ENCODE assay signal across 23 cellular contexts in genomic region chr18:59959079-59959478, GRCh38. TPM values are rescaled to one million over a fixed set of nuclear protein-coding genes. Genes with fewer than 3 reads are reported as not detected.
DNase-seq lines count a peak whose midpoint lies in the region; ATAC-seq and TF ChIP-seq lines count a peak whose summit lies in the region.
"Had no signal": no experiment of that assay in that cellular context is flagged by ENCODE, and none has a peak within 500 bp of the region (broad histone marks: within the 10 kb centered on the region; RNA-seq: fewer than 3 reads in every experiment).

No MANE protein-coding gene starts in this region.

- H3K27ac ChIP-seq in SK-N-SH (ENCODE audit: low read depth in 2 of 2, low read length in 1 of 2) = no peak overlapping the region; a peak in 1 of 4 replicates
- no peak overlapping the region for H3K27ac ChIP-seq in IMR-90 (ENCODE audit: insufficient read depth, low read length)
- H3K27ac ChIP-seq in upper lobe of right lung = no peak overlapping the region
- H3K27ac ChIP-seq: 22Rv1, C4-2B, prostate gland, SJSA1 had no signal

- DNase-seq in SK-N-SH (no peak), IMR-90 (peak; percentile 27), RPMI7951 (ENCODE audit: low read depth) (peak; percentile 50), kidney tubule cell (ENCODE audit: low spot score) (peak; percentile 63), amygdala (lab: John Stamatoyannopoulos, UW) (no peak), upper lobe of right lung (no peak)
- DNase-seq: activated CD4-positive, alpha-beta T cell treated with anti-CD3 and anti-CD28 coated beads, Interleukin-2, amount 10 ng/mL, durations not matched to agents 7 days and 5 days; activated naive CD4-positive, alpha-beta T cell treated with anti-CD3 and anti-CD28 coated beads for 36 hours; DMS 273 treated with DMSO at 0.1 percent for 48 hours; endodermal cell; NCI-H1092 treated with DMSO at 0.1 percent for 48 hours; NCI-H2081 treated with DMSO at 0.1 percent for 48 hours; NCI-H510A treated with DMSO at 0.1 percent for 48 hours; small intestine; stimulated activated CD4-positive, alpha-beta T cell treated with anti-CD3 and anti-CD28 coated beads, Interleukin-4, amount 100 ng/mL, for 1 hour; T-helper 9 cell had no signal

- TF ChIP-seq POLR2A in IMR-90 (IDR thresholded peaks at IDR 0.05; ENCODE audit: low read depth, low read length) = no peak

- H3K23ac ChIP-seq in IMR-90 (ENCODE audit: low read depth, low read length) = no peak overlapping the region

- no peak overlapping the region for H4K91ac ChIP-seq in IMR-90 (ENCODE audit: insufficient read depth, low read depth, low read length)

- H3K27me3 ChIP-seq in SK-N-SH (ENCODE audit: insufficient read depth) (no peaks in the 10 kb centered on the region), IMR-90 (ENCODE audit: control insufficient read depth, insufficient read depth, low read length) (no peaks in the 10 kb centered on the region), upper lobe of right lung (peaks cover 4% of the 10 kb centered on the region)
- H3K27me3 ChIP-seq: SJSA1 had no signal

- H2BK15ac ChIP-seq in IMR-90 (ENCODE audit: low read depth, low read length) = no peak overlapping the region

- no peak overlapping the region for H2BK5ac ChIP-seq in IMR-90 (ENCODE audit: low read depth, low read length, poor library complexity, severe bottlenecking)

- CTCF ChIA-PET in SK-N-SH (lab: Yijun Ruan, JAX) = no interaction called here
- CTCF ChIA-PET in IMR-90 (lab: Yijun Ruan, JAX) = interaction anchor here (0.6 to 0.7 kb wide), 2 partner anchors 568 to 1728 kb away, joined by 3 to 5 read pairs; no protein-coding TSS in a partner anchor

- H3K4me1 ChIP-seq in SK-N-SH (ENCODE audit: control insufficient read depth in 1 of 2, insufficient read depth in 2 of 2, low read depth in 1 of 2, low read length in 1 of 2) = peaks cover 8 to 20% of the 10 kb centered on the region in 2 experiments
- H3K4me1 ChIP-seq in IMR-90 (ENCODE audit: control insufficient read depth, insufficient read depth, low read length) = peaks cover 4% of the 10 kb centered on the region
- H3K4me1 ChIP-seq in upper lobe of right lung = no peaks in the 10 kb centered on the region
- H3K4me1 ChIP-seq: prostate gland had no signal

- POLR2A ChIA-PET in SK-N-SH (lab: Yijun Ruan, JAX) (no interaction called here), IMR-90 (lab: Charles Lee; ENCODE audit: unreplicated experiment) (no interaction called here)

- no peaks in the 10 kb centered on the region for H3K79me1 ChIP-seq in IMR-90 (ENCODE audit: low read depth in 1 of 2, low read length in 2 of 2)

- intact Hi-C loops in IMR-90 (cut with micrococcal nuclease) = loop anchor here (10.0 kb wide), 2 partner anchors 124 to 1776 kb away; no protein-coding TSS in a partner anchor
- intact Hi-C loops in upper lobe of right lung (cut with DNase I) = no loop called here

- peaks cover 16% of the 10 kb centered on the region for H3F3A ChIP-seq in SK-N-SH (replicated peaks; ENCODE audit: insufficient read depth)

- H2AFZ ChIP-seq in SK-N-SH (ENCODE audit: low read depth) (no peak overlapping the region), IMR-90 (replicated peaks; ENCODE audit: low read length, poor library complexity) (no peak overlapping the region)

- H3K9me1 ChIP-seq in IMR-90 (ENCODE audit: insufficient read depth, low read length) = peaks cover 2% of the 10 kb centered on the region

- 59% methylated on average over 3 of the region's 3 CpGs for WGBS in SK-N-SH (ENCODE audit: low lambda C conversion rate)
- no CpG with 5 or more reads among the region's 3 CpGs for WGBS in IMR-90 (ENCODE audit: extremely low coverage in 2 of 2, insufficient read length in 1 of 2), 2 experiments

- in situ Hi-C loops in IMR-90 (cut with MboI; ENCODE audit: low sequenced_read_pairs) = no loop called here

- TF ChIP-seq EP300 in SK-N-SH (IDR thresholded peaks at IDR 0.05; ENCODE audit: borderline replicate concordance in 1 of 2, low read depth in 1 of 2, low read length in 1 of 2) = peak in 1 of 2 experiments; percentile 59; a peak in 1 of 4 replicates

- dilution Hi-C loops in IMR-90 (cut with HindIII; ENCODE audit: low sequenced_read_pairs, unreplicated experiment) = no loop called here

- no peaks in the 10 kb centered on the region for H3K36me3 ChIP-seq in SK-N-SH (replicated peaks in 1 of 2; ENCODE audit: control insufficient read depth in 1 of 2, insufficient read depth in 2 of 2, low read length in 1 of 2)
- no peaks in the 10 kb centered on the region for H3K36me3 ChIP-seq in IMR-90 (ENCODE audit: control insufficient read depth, insufficient read depth, low read length)
- no peaks in the 10 kb centered on the region for H3K36me3 ChIP-seq in upper lobe of right lung
- H3K36me3 ChIP-seq: prostate gland, SJSA1 had no signal

- TF ChIP-seq RAD21 in SK-N-SH (IDR thresholded peaks at IDR 0.05; ENCODE audit: low read length) = no peak
- TF ChIP-seq RAD21 in IMR-90 (IDR thresholded peaks at IDR 0.05; ENCODE audit: low read length) = no peak

- H2AK5ac ChIP-seq in IMR-90 (ENCODE audit: low read depth, low read length) = no peak overlapping the region

- no peaks in the 10 kb centered on the region for H4K20me1 ChIP-seq in SK-N-SH (ENCODE audit: insufficient read depth)
- no peaks in the 10 kb centered on the region for H4K20me1 ChIP-seq in IMR-90 (ENCODE audit: insufficient read depth, low read length)

- no peak overlapping the region for H2AK9ac ChIP-seq in IMR-90 (replicated peaks; ENCODE audit: low read depth, low read length, poor library complexity)

- BruUV-seq in IMR-90 (replicated peaks; lab: Mats Ljungman, UMichigan) = no TSS peak

- H4K5ac ChIP-seq in IMR-90 (ENCODE audit: low read depth, low read length) = no peak overlapping the region

- TF ChIP-seq CTCF in SK-N-SH (IDR thresholded peaks at IDR 0.05) = no peak
- TF ChIP-seq CTCF in IMR-90 (conservative IDR thresholded peaks at IDR 0.05; ENCODE audit: low read depth, low read length) = no peak
- no peak for TF ChIP-seq CTCF in upper lobe of right lung (IDR thresholded peaks at IDR 0.05)

- no peak overlapping the region for H4K8ac ChIP-seq in IMR-90 (ENCODE audit: low read depth in 2 of 2, low read length in 2 of 2)

- no peak overlapping the region for H3K18ac ChIP-seq in IMR-90 (ENCODE audit: low read depth, low read length)

- no peak overlapping the region; the same call in 1 of the 2 replicates for H3K4me2 ChIP-seq in SK-N-SH
- H3K4me2 ChIP-seq in IMR-90 (ENCODE audit: low read depth, low read length) = no peak overlapping the region
- H3K4me2 ChIP-seq: GM23338 had no signal

- H3K9ac ChIP-seq in SK-N-SH (no peak overlapping the region), IMR-90 (ENCODE audit: low read depth, low read length) (no peak overlapping the region)

- no peak overlapping the region for H3K4ac ChIP-seq in IMR-90 (ENCODE audit: low read depth, low read length)

- no peak overlapping the region for H2BK120ac ChIP-seq in IMR-90 (ENCODE audit: low read depth, low read length)

- H2BK20ac ChIP-seq in IMR-90 (ENCODE audit: low read depth, low read length) = no peak overlapping the region

- H3K4me3 ChIP-seq in SK-N-SH (ENCODE audit: low read depth in 2 of 2, low read length in 1 of 2) (no peak overlapping the region), IMR-90 (ENCODE audit: insufficient read depth, low read depth, low read length) (no peak overlapping the region), upper lobe of right lung (no peak overlapping the region)
- H3K4me3 ChIP-seq: GM23338, prostate gland, SJSA1 had no signal

- H3K9me3 ChIP-seq in SK-N-SH (no peaks in the 10 kb centered on the region), IMR-90 (ENCODE audit: control insufficient read depth, insufficient read depth, low read length) (no peaks in the 10 kb centered on the region), upper lobe of right lung (no peaks in the 10 kb centered on the region)
- H3K9me3 ChIP-seq: prostate gland, SJSA1 had no signal

- H3K79me2 ChIP-seq in SK-N-SH (ENCODE audit: insufficient read depth) = no peaks in the 10 kb centered on the region

- no peak overlapping the region for H3K14ac ChIP-seq in IMR-90 (replicated peaks; ENCODE audit: low read depth, low read length)

- no peak for ATAC-seq in SK-N-SH treated with all-trans-retinoic acid at 6 μM for 48 hours
- ATAC-seq in IMR-90 (ENCODE audit: low read depth) = no peak
- ATAC-seq in HG02678 (IDR thresholded peaks at IDR 0.05; ENCODE audit: unreplicated experiment) = no peak
- ATAC-seq in upper lobe of right lung = no peak
- ATAC-seq: GM23338 had no signal

- no peak overlapping the region for H3K56ac ChIP-seq in IMR-90 (ENCODE audit: extremely low read depth, insufficient read depth, low read length)

- H3K9me2 ChIP-seq in SK-N-SH = no peaks in the 10 kb centered on the region

TF ChIP-seq in SK-N-SH, 30 proteins besides CTCF, POLR2A, EP300 and RAD21 (continues in another document):
- TF ChIP-seq JUND (IDR thresholded peaks at IDR 0.05) (peak; percentile 74), NFIC (IDR thresholded peaks at IDR 0.05; ENCODE audit: borderline replicate concordance) (peak; percentile 80), FOSL2 (IDR thresholded peaks at IDR 0.05; ENCODE audit: borderline replicate concordance, low read depth) (peak; percentile 75; the same call in 1 of the 2 replicates), TCF12 (IDR thresholded peaks at IDR 0.05) (peak; percentile 73)

TF ChIP-seq in IMR-90, 13 proteins besides CTCF, POLR2A, EP300 and RAD21:
- TF ChIP-seq ELK1 (IDR thresholded peaks at IDR 0.05; ENCODE audit: borderline replicate concordance, low read depth, low read length) (no peak), MAFK (IDR thresholded peaks at IDR 0.05; ENCODE audit: low read depth, low read length) (no peak), RFX5 (IDR thresholded peaks at IDR 0.05; ENCODE audit: low read depth, low read length) (no peak), MXI1 (IDR thresholded peaks at IDR 0.05; ENCODE audit: borderline replicate concordance, low read depth, low read length) (no peak)

RNA-seq across cellular contexts. Expression of gene PMAIP1, which starts 59.3 kb away (rescaled TPM):
- polyA plus RNA-seq in SK-N-SH (2012; rRNA removed) = 74.5 and 76.9 TPM in 2 replicates
- 79.4 and 117 TPM in 2 replicates for polyA plus RNA-seq in SK-N-SH (2012; cell fraction: cytosol; rRNA removed)
- polyA plus RNA-seq in SK-N-SH (2012; cell fraction: nucleus; rRNA removed) = 37.4 and 69.3 TPM in 2 replicates
- total RNA-seq in IMR-90 (2012; rRNA removed) = 14.0 and 26.9 TPM in 2 replicates
- 25.9 and 30.1 TPM in 2 replicates for polyA plus RNA-seq in IMR-90 (2012; rRNA removed)
- 4.3 and 12.5 TPM in 2 replicates for polyA plus RNA-seq in IMR-90 (2012; cell fraction: cytosol; rRNA removed)
- polyA plus RNA-seq in IMR-90 (2012; cell fraction: nucleus; rRNA removed; ENCODE audit: low replicate concordance) = 7.2 and 17.3 TPM in 2 replicates
- total RNA-seq in RPMI7951 (2014; rRNA removed; shearing (Covaris generic)) = 43.7 and 50.3 TPM in 2 replicates
- total RNA-seq in upper lobe of right lung = 3.1 TPM

Comparison
In these comparisons a context has a peak if more than half of its experiments do, and no peak if none do; other contexts are left out.
1. DNase-seq: peak in IMR-90 (single experiment), RPMI7951 (single experiment) and kidney tubule cell (single experiment); none in SK-N-SH (single experiment), amygdala (0 of 56) and upper lobe of right lung (single experiment).